16 cellular contexts compared by ENCODE assay signal in genomic region chr17:35002876-35003551, GRCh38.
DNase-seq lines count a peak whose midpoint lies in the region; ATAC-seq and FAIRE-seq lines count a peak whose summit lies in the region.
"Had no signal": no experiment of that assay in that cellular context is flagged by ENCODE, and none has a peak within 500 bp of the region (broad histone marks: within the 10 kb centered on the region; RNA-seq: fewer than 3 reads in every experiment).

No MANE protein-coding gene starts in this region.

- peaks cover 13% of the 10 kb centered on the region for H3K4me1 Mint-ChIP-seq in stimulated activated naive CD8-positive, alpha-beta T cell treated with anti-CD3 and anti-CD28 coated beads, Interleukin-15, amount 100 ng/mL, for 72 hours

- H3K27ac Mint-ChIP-seq in stimulated activated naive CD8-positive, alpha-beta T cell treated with anti-CD3 and anti-CD28 coated beads, Interleukin-15, amount 100 ng/mL, for 72 hours, result peak overlapping the region; percentile 30 to 79
- H3K27ac Mint-ChIP-seq: activated CD4-positive, alpha-beta T cell treated with anti-CD3 and anti-CD28 coated beads, Interleukin-2, amount 10 ng/mL, durations not matched to agents 24 days and 14 days had no signal

- no peak for FAIRE-seq in urothelium cell line (lab: Jason Lieb, UNC)
- FAIRE-seq: keratinocyte, small intestine had no signal

- H3K27ac ChIP-seq in layer of hippocampus (ENCODE audit: low read depth, low read length), result peak overlapping the region; percentile 14
- H3K27ac ChIP-seq: colonic mucosa, uterus had no signal

- no peaks in the 10 kb centered on the region for H3K27me3 ChIP-seq in layer of hippocampus (ENCODE audit: control insufficient read depth, insufficient read depth, low read length)
- H3K27me3 ChIP-seq: colonic mucosa, uterus had no signal

- H3K9me3 Mint-ChIP-seq in stimulated activated naive CD8-positive, alpha-beta T cell treated with anti-CD3 and anti-CD28 coated beads, Interleukin-15, amount 100 ng/mL, for 72 hours, result no peaks in the 10 kb centered on the region
- H3K9me3 Mint-ChIP-seq: activated CD4-positive, alpha-beta T cell treated with anti-CD3 and anti-CD28 coated beads, Interleukin-2, amount 10 ng/mL, durations not matched to agents 24 days and 14 days had no signal

- H3K4me3 Mint-ChIP-seq in stimulated activated naive CD8-positive, alpha-beta T cell treated with anti-CD3 and anti-CD28 coated beads, Interleukin-15, amount 100 ng/mL, for 72 hours, result no peak overlapping the region
- H3K4me3 Mint-ChIP-seq: activated CD4-positive, alpha-beta T cell treated with anti-CD3 and anti-CD28 coated beads, Interleukin-2, amount 10 ng/mL, durations not matched to agents 24 days and 14 days had no signal

- no peaks in the 10 kb centered on the region for H3K27me3 Mint-ChIP-seq in stimulated activated naive CD8-positive, alpha-beta T cell treated with anti-CD3 and anti-CD28 coated beads, Interleukin-15, amount 100 ng/mL, for 72 hours
- H3K27me3 Mint-ChIP-seq: activated CD4-positive, alpha-beta T cell treated with anti-CD3 and anti-CD28 coated beads, Interleukin-2, amount 10 ng/mL, durations not matched to agents 24 days and 14 days had no signal

- ATAC-seq in stimulated activated naive CD8-positive, alpha-beta T cell treated with anti-CD3 and anti-CD28 coated beads, Interleukin-15, amount 100 ng/mL, for 72 hours, result no peak
- ATAC-seq in stimulated activated naive CD8-positive, alpha-beta T cell treated with anti-CD3 and anti-CD28 coated beads, Interleukin-15, Interleukin-2, amounts not matched to agents 100 U/mL and 50 U/mL, for 24 hours, result no peak
- no peak for ATAC-seq in GM19023 (IDR thresholded peaks at IDR 0.05; ENCODE audit: unreplicated experiment)

- DNase-seq in stimulated activated naive CD8-positive, alpha-beta T cell treated with anti-CD3 and anti-CD28 coated beads, Interleukin-15, amount 100 ng/mL, for 72 hours, result no peak
- no peak for DNase-seq in stimulated activated naive CD8-positive, alpha-beta T cell treated with anti-CD3 and anti-CD28 coated beads, Interleukin-15, Interleukin-2, amounts not matched to agents 100 U/mL and 50 U/mL, for 24 hours
- peak; percentile 61 for DNase-seq in cerebellar cortex (ENCODE audit: low spot score)
- DNase-seq in urothelium cell line (ENCODE audit: low spot score), result no peak
- DNase-seq in DMS79 (lab: John Stamatoyannopoulos, UW), result no peak
- no peak for DNase-seq in COR-L47 (lab: John Stamatoyannopoulos, UW)
- DNase-seq: activated CD4-positive, alpha-beta T cell treated with anti-CD3 and anti-CD28 coated beads, Interleukin-2, amount 10 ng/mL, durations not matched to agents 24 days and 14 days; activated naive CD4-positive, alpha-beta T cell; colonic mucosa; Kasumi-1; NCI-H2107; small intestine; uterus had no signal
